In the genomic region with DNA sequence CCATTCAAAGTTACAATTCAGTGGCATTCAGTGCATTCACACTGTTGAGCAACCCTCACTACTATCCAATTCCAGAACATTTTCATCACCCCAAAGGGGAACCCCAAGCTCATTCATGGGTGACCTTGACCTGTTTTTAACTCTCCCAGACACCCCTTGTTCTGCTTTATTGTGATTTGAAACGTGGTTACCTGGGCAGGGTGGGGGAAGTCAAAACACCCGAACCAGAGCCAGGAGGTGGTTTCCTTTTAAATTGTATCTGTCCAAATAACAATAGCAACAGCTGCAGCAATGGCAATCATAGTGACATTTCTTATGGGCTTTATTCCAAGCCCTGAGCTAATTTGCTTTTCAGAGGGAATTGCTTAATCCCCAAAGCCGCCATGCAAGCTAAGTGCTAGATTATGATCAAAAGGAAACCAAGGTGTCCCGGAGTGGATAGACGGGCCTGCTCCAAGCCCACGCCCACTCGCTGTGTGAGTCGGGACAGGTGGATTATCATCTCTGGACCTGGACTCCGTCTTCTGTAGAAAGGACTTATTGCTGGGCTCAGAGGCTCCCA, we compare ENCODE assay signal across 9 cellular contexts. TPM values are rescaled to one million over a fixed set of nuclear protein-coding genes. Genes with fewer than 3 reads are reported as not detected.
DNase-seq lines count a peak whose midpoint lies in the region; ATAC-seq and TF ChIP-seq lines count a peak whose summit lies in the region.
"Had no signal": no experiment of that assay in that cellular context is flagged by ENCODE, and none has a peak within 500 bp of the region (broad histone marks: within the 10 kb centered on the region; RNA-seq: fewer than 3 reads in every experiment).

No MANE protein-coding gene starts in this region.

- H3K36me3 Mint-ChIP-seq in naive thymus-derived CD4-positive, alpha-beta T cell: peaks cover 0 to 28% (median 0%) of the 10 kb centered on the region in 5 donors

- intact Hi-C loops in naive thymus-derived CD4-positive, alpha-beta T cell (cut with micrococcal nuclease): loop anchor here (1.0 to 10.0 kb wide), 4 partner anchors 7 to 734 kb away; partner anchors contain the start of genes IRF2BP1 (in 1 of the 2) and PRKD2 (in 1 of the 2)

- H3K27me3 Mint-ChIP-seq in naive thymus-derived CD4-positive, alpha-beta T cell: no peaks in the 10 kb centered on the region

- H3K27me3 ChIP-seq in adipocyte (replicated peaks; ENCODE audit: control insufficient read depth, insufficient read depth, low read length): no peaks in the 10 kb centered on the region
- H3K27me3 ChIP-seq in naive thymus-derived CD4-positive, alpha-beta T cell (ENCODE audit: control insufficient read depth in 2 of 2, insufficient read depth in 2 of 2, low read length in 2 of 2): no peaks in the 10 kb centered on the region
- H3K27me3 ChIP-seq: dorsolateral prefrontal cortex had no signal

- peak overlapping the region; percentile 39 to 94 (median 68) for H3K4me3 Mint-ChIP-seq in naive thymus-derived CD4-positive, alpha-beta T cell

- H3K4me1 Mint-ChIP-seq in naive thymus-derived CD4-positive, alpha-beta T cell: peaks cover 42 to 78% (median 67%) of the 10 kb centered on the region in 7 donors

- H3K9me3 Mint-ChIP-seq in naive thymus-derived CD4-positive, alpha-beta T cell: no peaks in the 10 kb centered on the region

- no peaks in the 10 kb centered on the region for H3K9me3 ChIP-seq in adipocyte (ENCODE audit: control insufficient read depth, low read length)
- no peaks in the 10 kb centered on the region for H3K9me3 ChIP-seq in naive thymus-derived CD4-positive, alpha-beta T cell (ENCODE audit: control insufficient read depth in 2 of 3, low read length in 3 of 3)

- POLR2A ChIA-PET in naive thymus-derived CD4-positive, alpha-beta T cell (lab: Charles Lee): interaction anchor here (1.1 to 4.9 kb wide), 10 partner anchors 7 to 126 kb away, joined by 3 to 33 read pairs (median 6); partner anchors contain the start of genes CALM3, DACT3 and GNG8

- peak; percentile 43 for ATAC-seq in HG02973 (IDR thresholded peaks at IDR 0.05; ENCODE audit: unreplicated experiment)
- ATAC-seq in naive thymus-derived CD4-positive, alpha-beta T cell: peak; percentile 37
- ATAC-seq in omental fat pad (ENCODE audit: low FRiP score): no peak

- H3K36me3 ChIP-seq in adipocyte (ENCODE audit: control insufficient read depth, insufficient read depth, low read length, severe bottlenecking): no peaks in the 10 kb centered on the region
- no peaks in the 10 kb centered on the region for H3K36me3 ChIP-seq in naive thymus-derived CD4-positive, alpha-beta T cell (ENCODE audit: control insufficient read depth in 2 of 3, insufficient read depth in 3 of 3, low read length in 3 of 3)

- no peak overlapping the region for H3K9ac ChIP-seq in adipocyte (ENCODE audit: low read length)

- H3K4me3 ChIP-seq in adipocyte (ENCODE audit: low read length): no peak overlapping the region
- H3K4me3 ChIP-seq in naive thymus-derived CD4-positive, alpha-beta T cell (ENCODE audit: low read length): no peak overlapping the region
- H3K4me3 ChIP-seq: dorsolateral prefrontal cortex had no signal

- TF ChIP-seq CTCF in omental fat pad (IDR thresholded peaks at IDR 0.05): no peak

- H3K4me1 ChIP-seq in adipocyte (ENCODE audit: control insufficient read depth, insufficient read depth, low read length): peaks cover 39% of the 10 kb centered on the region
- H3K4me1 ChIP-seq in naive thymus-derived CD4-positive, alpha-beta T cell (ENCODE audit: control insufficient read depth in 2 of 2, insufficient read depth in 2 of 2, low read length in 2 of 2): peaks cover 0 to 82% of the 10 kb centered on the region in 2 donors

- peak overlapping the region; percentile 70 for H3K27ac ChIP-seq in naive thymus-derived CD4-positive, alpha-beta T cell (ENCODE audit: low read depth, low read length)

- peak overlapping the region; percentile 83 to 100 (median 96) for H3K27ac Mint-ChIP-seq in naive thymus-derived CD4-positive, alpha-beta T cell

- DNase-seq in GM04503 (ENCODE audit: low read depth): peak; percentile 24
- peak; percentile 29 for DNase-seq in adipocyte (ENCODE audit: low read depth)
- DNase-seq in naive thymus-derived CD4-positive, alpha-beta T cell: peak in 2 of 9 donors; percentile 47 to 68
- DNase-seq in GOT3 (lab: John Stamatoyannopoulos, UW): no peak
- no peak for DNase-seq in activated effector memory CD4-positive, alpha-beta T cell treated with Interleukin-2 at 50 U/mL for 16 hours
- no peak for DNase-seq in omental fat pad (ENCODE audit: low spot score)
- DNase-seq: activated CD4-positive, CD25-positive, alpha-beta regulatory T cell treated with anti-CD3 and anti-CD28 coated beads, Interleukin-2, amount 50 U/mL, for 72 hours; dorsolateral prefrontal cortex had no signal

- CTCF ChIA-PET in naive thymus-derived CD4-positive, alpha-beta T cell (lab: Charles Lee): interaction anchor here (0.6 to 9.0 kb wide), 9 partner anchors 9 to 110 kb away, joined by 3 to 137 read pairs (median 3); partner anchors contain the start of gene DACT3

RNA-seq across cellular contexts. Expression of gene PTGIR, which starts 6.1 kb away (rescaled TPM):
- 10 to 100 TPM in 1 of 5 experiments, 1 to 10 TPM in 4; 4.2 to 99.1 (median 4.9) TPM for total RNA-seq in naive thymus-derived CD4-positive, alpha-beta T cell
- 10 to 100 TPM in 1 of 2 donors, 1 to 10 TPM in 1; 5.1 to 13.2 TPM for polyA plus RNA-seq in naive thymus-derived CD4-positive, alpha-beta T cell
- total RNA-seq in omental fat pad: 10 to 100 TPM in 1 of 4 donors, 1 to 10 TPM in 3; 4.8 to 10.2 (median 7.9) TPM

RNA-seq across cellular contexts. Expression of gene GNG8, which starts 17.3 kb away (rescaled TPM):
- total RNA-seq in naive thymus-derived CD4-positive, alpha-beta T cell: 10 to 100 TPM in 1 of 5 experiments, 1 to 10 TPM in 1, not detected in 3; 3.2 to 12.3 TPM
- 1 to 10 TPM in 1 of 2 donors, not detected in 1; 9.7 TPM for polyA plus RNA-seq in naive thymus-derived CD4-positive, alpha-beta T cell
- not detected for total RNA-seq in omental fat pad

RNA-seq across cellular contexts. Expression of gene CALM3, which starts 17.6 kb away (rescaled TPM):
- total RNA-seq in naive thymus-derived CD4-positive, alpha-beta T cell: 100 to 1,000 TPM; 203 to 517 (median 266) TPM
- polyA plus RNA-seq in naive thymus-derived CD4-positive, alpha-beta T cell: 100 to 1,000 TPM; 242 to 254 TPM
- 100 to 1,000 TPM; 112 to 189 (median 132) TPM for total RNA-seq in omental fat pad

RNA-seq across cellular contexts. Expression of gene DACT3, which starts 42.2 kb away (rescaled TPM):
- 1 to 10 TPM in 1 of 5 experiments, under 1 TPM in 3, not detected in 1; 0.11 to 1.3 (median 0.34) TPM for total RNA-seq in naive thymus-derived CD4-positive, alpha-beta T cell
- under 1 TPM in 1 of 2 donors, not detected in 1; 0.07 TPM for polyA plus RNA-seq in naive thymus-derived CD4-positive, alpha-beta T cell
- total RNA-seq in omental fat pad: under 1 TPM; 0.31 to 0.79 (median 0.52) TPM

Comparison
In these comparisons a context has a peak if more than half of its experiments do, and no peak if none do; other contexts are left out.
1. DNase-seq: peak in GM04503 (single experiment) and adipocyte (single experiment); none in GOT3 (single experiment), activated effector memory CD4-positive, alpha-beta T cell treated with Interleukin-2 at 50 U/mL for 16 hours (single experiment) and omental fat pad (single experiment).